Comparison of ENCODE assay signal across 8 cellular contexts in the genomic region with DNA sequence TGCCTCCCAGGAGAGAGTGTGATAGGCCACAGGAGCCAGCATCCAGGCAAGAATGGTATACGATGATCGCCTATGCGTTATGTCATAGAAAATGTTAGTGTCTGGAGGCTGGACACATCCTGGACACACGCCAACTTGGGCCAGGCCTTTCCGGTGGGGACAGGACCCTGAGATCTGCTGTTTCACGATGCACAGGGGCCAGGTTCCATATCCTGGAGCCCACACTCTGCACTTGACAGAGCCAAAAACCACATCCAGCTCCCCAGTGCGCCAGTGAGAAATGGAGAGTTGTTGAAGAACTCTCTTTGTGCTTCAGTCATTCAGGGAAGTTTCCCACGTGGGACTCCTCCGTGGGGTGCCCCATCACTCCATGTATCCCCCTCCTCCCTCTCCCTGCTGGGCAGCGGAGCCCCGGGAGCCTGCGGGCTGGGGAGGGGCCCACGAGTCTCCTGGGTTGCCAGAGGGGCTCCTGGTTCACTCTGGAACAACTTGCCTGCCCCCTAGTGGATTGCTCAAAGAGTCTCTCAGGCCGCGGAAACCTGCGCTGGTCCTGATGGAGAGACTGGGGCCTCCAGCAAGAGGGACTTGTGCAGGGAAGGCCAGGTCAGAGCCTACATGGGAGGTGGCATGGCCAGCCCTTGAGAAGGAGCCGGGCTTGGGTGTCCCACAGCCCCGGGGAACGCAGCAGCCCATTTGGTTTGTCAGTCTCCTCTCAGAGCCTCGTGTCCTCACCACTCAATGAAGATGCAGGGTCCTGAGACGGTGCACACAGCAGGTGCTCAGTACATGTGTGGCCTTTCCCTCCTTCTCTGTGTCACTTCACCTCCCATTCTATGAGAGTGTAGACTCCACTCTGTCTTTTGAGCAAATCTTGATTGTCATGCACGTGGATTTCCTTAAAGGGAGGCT. TPM values are rescaled to one million over a fixed set of nuclear protein-coding genes. Genes with fewer than 3 reads are reported as not detected.
DNase-seq lines count a peak whose midpoint lies in the region; ATAC-seq lines count a peak whose summit lies in the region.

No MANE protein-coding gene starts in this region.

- no peak overlapping the region for H3K18ac ChIP-seq in mesendoderm (ENCODE audit: low read length)

- H2AK5ac ChIP-seq in mesendoderm (ENCODE audit: low read length) = no peak overlapping the region

- H3K27me3 ChIP-seq in effector memory CD4-positive, alpha-beta T cell (replicated peaks; ENCODE audit: control insufficient read depth, insufficient read depth, low read length, poor library complexity, severe bottlenecking) = no peaks in the 10 kb centered on the region
- H3K27me3 ChIP-seq in mesendoderm (ENCODE audit: insufficient read depth, low read length, poor library complexity) = no peaks in the 10 kb centered on the region

- H3K4me3 ChIP-seq in effector memory CD4-positive, alpha-beta T cell (ENCODE audit: insufficient read depth, low read depth, low read length, poor library complexity, severe bottlenecking) = no peak overlapping the region
- no peak overlapping the region for H3K4me3 ChIP-seq in mesendoderm (ENCODE audit: low read length)

- H3K79me1 ChIP-seq in mesendoderm (ENCODE audit: low read length) = no peaks in the 10 kb centered on the region

- H3K23ac ChIP-seq in mesendoderm (ENCODE audit: low read length) = no peak overlapping the region

- H3K9me3 ChIP-seq in effector memory CD4-positive, alpha-beta T cell (ENCODE audit: control insufficient read depth, low read length) = no peaks in the 10 kb centered on the region

- WGBS in mesendoderm (ENCODE audit: extremely low coverage, insufficient coverage, low lambda C conversion rate) = no CpG with 5 or more reads among the region's 22 CpGs

- H2BK15ac ChIP-seq in mesendoderm (replicated peaks; ENCODE audit: low read depth) = no peak overlapping the region

- H3K79me2 ChIP-seq in mesendoderm (ENCODE audit: control insufficient read depth, insufficient read depth, low read length) = no peaks in the 10 kb centered on the region

- H3K27ac ChIP-seq in effector memory CD4-positive, alpha-beta T cell (ENCODE audit: insufficient read depth, low read length, poor library complexity, severe bottlenecking) = no peak overlapping the region
- no peak overlapping the region for H3K27ac ChIP-seq in mesendoderm (ENCODE audit: low read depth, low read length)

- no peak overlapping the region for H3K4ac ChIP-seq in mesendoderm (ENCODE audit: low read depth, low read length)

- H3K4me1 ChIP-seq in effector memory CD4-positive, alpha-beta T cell (ENCODE audit: control insufficient read depth, insufficient read depth, low read length, poor library complexity, severe bottlenecking) = no peaks in the 10 kb centered on the region
- H3K4me1 ChIP-seq in mesendoderm (ENCODE audit: control insufficient read depth, low read depth, low read length) = no peaks in the 10 kb centered on the region

- H2BK5ac ChIP-seq in mesendoderm (ENCODE audit: low read length) = no peak overlapping the region

- no peak overlapping the region for H3K56ac ChIP-seq in mesendoderm (ENCODE audit: low read length)

- H3K4me2 ChIP-seq in mesendoderm (ENCODE audit: low read length) = no peak overlapping the region

- H3K36me3 ChIP-seq in effector memory CD4-positive, alpha-beta T cell (ENCODE audit: control insufficient read depth, insufficient read depth, low read length) = no peaks in the 10 kb centered on the region
- no peaks in the 10 kb centered on the region for H3K36me3 ChIP-seq in mesendoderm (ENCODE audit: control insufficient read depth, insufficient read depth, low read length)

- no peak overlapping the region for H4K8ac ChIP-seq in mesendoderm (ENCODE audit: low read depth, low read length)

- peak; percentile 63 for ATAC-seq in HG03103 (IDR thresholded peaks at IDR 0.05; ENCODE audit: low read depth, unreplicated experiment)
- ATAC-seq in GM19328 (IDR thresholded peaks at IDR 0.05; ENCODE audit: unreplicated experiment) = no peak

- no peak overlapping the region for H2BK120ac ChIP-seq in mesendoderm (ENCODE audit: low read depth, low read length)

- no peak overlapping the region for H3K9ac ChIP-seq in mesendoderm (ENCODE audit: low read length)

- no peak overlapping the region for H4K5ac ChIP-seq in mesendoderm (ENCODE audit: low read length)

- DNase-seq in DMS 273 (lab: John Stamatoyannopoulos, UW; ENCODE audit: unreplicated experiment) = peak; percentile 82
- peak; percentile 86 for DNase-seq in NCI-H82 (lab: John Stamatoyannopoulos, UW)
- peak; percentile 63 to 76 for DNase-seq in activated CD4-positive, alpha-beta T cell treated with anti-CD3 and anti-CD28 coated beads, Interleukin-2, amount 50 U/mL, for 48 hours
- DNase-seq in effector memory CD4-positive, alpha-beta T cell = peak in 2 of 3 donors; percentile 11 to 38
- DNase-seq in mesendoderm = peak; percentile 84
- peak; percentile 44 for DNase-seq in stimulated activated CD8-positive, alpha-beta memory T cell treated with anti-CD3 and anti-CD28 coated beads, Interleukin-4, amount 100 ng/mL, for 24 hours (ENCODE audit: low read depth)

RNA-seq across cellular contexts. Expression of a gene that starts 10.2 kb away (rescaled TPM):
- polyA plus RNA-seq in mesendoderm (2013, experiment 1 of 2) = 0.76 TPM
- polyA plus RNA-seq in mesendoderm (2013, experiment 2 of 2) = 0.84 TPM

Comparison
In these comparisons a context has a peak if more than half of its experiments do, and no peak if none do; other contexts are left out.
1. DNase-seq: peak in every context shown above with its lines; median percentile 86 in NCI-H82; 84 in mesendoderm; 82 in DMS 273; 70 in activated CD4-positive, alpha-beta T cell treated with anti-CD3 and anti-CD28 coated beads, Interleukin-2, amount 50 U/mL, for 48 hours; 44 in stimulated activated CD8-positive, alpha-beta memory T cell treated with anti-CD3 and anti-CD28 coated beads, Interleukin-4, amount 100 ng/mL, for 24 hours; 24 in effector memory CD4-positive, alpha-beta T cell.